ENCODE assay signal across 11 cellular contexts in genomic region chr19:16339361-16339725, GRCh38. TPM values are rescaled to one million over a fixed set of nuclear protein-coding genes. Genes with fewer than 3 reads are reported as not detected.
DNase-seq lines count a peak whose midpoint lies in the region; ATAC-seq and TF ChIP-seq lines count a peak whose summit lies in the region.
"Had no signal": no experiment of that assay in that cellular context is flagged by ENCODE, and none has a peak within 500 bp of the region (broad histone marks: within the 10 kb centered on the region; RNA-seq: fewer than 3 reads in every experiment).

No MANE protein-coding gene starts in this region.

- no peak overlapping the region for H3K4me3 ChIP-seq in Panc1 (ENCODE audit: low read depth in 2 of 2, low read length in 2 of 2)
- H3K4me3 ChIP-seq in fibroblast of lung (replicated peaks in 1 of 4; ENCODE audit: control extremely low read depth in 1 of 4, insufficient read depth in 1 of 4, low read depth in 3 of 4, low read length in 4 of 4): no peak overlapping the region
- H3K4me3 ChIP-seq in testis: no peak overlapping the region
- H3K4me3 ChIP-seq: MG63 had no signal

- TF ChIP-seq POLR2A in testis (IDR thresholded peaks at IDR 0.05): no peak

- H3K27ac Mint-ChIP-seq in activated naive CD4-positive, alpha-beta T cell treated with anti-CD3 and anti-CD28 coated beads, Interleukin-2, amount 50 U/mL, for 24 hours: peak overlapping the region; percentile 84
- H3K27ac Mint-ChIP-seq in stimulated activated effector memory CD8-positive, alpha-beta T cell treated with anti-CD3 and anti-CD28 coated beads, Interleukin-12 subunit alpha, Interleukin-12 subunit beta, amount 100 ng/mL, for 72 hours: peak overlapping the region; percentile 79

- H3K27me3 ChIP-seq in Panc1 (ENCODE audit: control insufficient read depth, insufficient read depth, low read length) (no peaks in the 10 kb centered on the region), fibroblast of lung (ENCODE audit: control insufficient read depth, insufficient read depth, low read length) (no peaks in the 10 kb centered on the region), testis (no peaks in the 10 kb centered on the region)
- H3K27me3 ChIP-seq: MG63 had no signal

- intact Hi-C loops in Panc1 (cut with micrococcal nuclease; ENCODE audit: unreplicated experiment) (no loop called here), testis (cut with DNase I; ENCODE audit: low total_unique reads) (no loop called here)

- DNase-seq in activated naive CD4-positive, alpha-beta T cell treated with Interleukin-2 at 50 U/mL for 16 hours: no peak
- DNase-seq in Panc1 (ENCODE audit: low read depth, low spot score) (no peak), fibroblast of lung (ENCODE audit: low read depth in 2 of 2) (no peak), testis (no peak), GM20000 (ENCODE audit: low spot score) (no peak)
- DNase-seq in stimulated activated effector memory CD8-positive, alpha-beta T cell treated with anti-CD3 and anti-CD28 coated beads, Interleukin-12 subunit alpha, Interleukin-12 subunit beta, amount 100 ng/mL, for 72 hours (ENCODE audit: low spot score in 2 of 2): peak in 1 of 2 donors; percentile 50
- DNase-seq: cerebellar nuclear complex, NCI-H526 had no signal

- H3K4me2 ChIP-seq in fibroblast of lung (ENCODE audit: extremely low read depth, insufficient read depth, low read length): peak overlapping the region; percentile 79

- POLR2A ChIA-PET in Panc1 (lab: Charles Lee): interaction anchor here (0.6 kb wide), 1 partner anchor 195 kb away, joined by 5 read pairs; no protein-coding TSS in a partner anchor

- H3K27ac ChIP-seq in Panc1 (ENCODE audit: low read length) (peak overlapping the region; percentile 54), fibroblast of lung (ENCODE audit: insufficient read depth, low read length) (peak overlapping the region; percentile 86), testis (peak overlapping the region in 1 of 2 donors; percentile 37)

- peak overlapping the region; percentile 27 for H2AFZ ChIP-seq in fibroblast of lung (ENCODE audit: low read length)

- no peaks in the 10 kb centered on the region for H3K27me3 Mint-ChIP-seq in activated naive CD4-positive, alpha-beta T cell treated with anti-CD3 and anti-CD28 coated beads, Interleukin-2, amount 50 U/mL, for 24 hours

- H3K36me3 Mint-ChIP-seq in activated naive CD4-positive, alpha-beta T cell treated with anti-CD3 and anti-CD28 coated beads, Interleukin-2, amount 50 U/mL, for 24 hours: no peaks in the 10 kb centered on the region
- H3K36me3 Mint-ChIP-seq in stimulated activated effector memory CD8-positive, alpha-beta T cell treated with anti-CD3 and anti-CD28 coated beads, Interleukin-12 subunit alpha, Interleukin-12 subunit beta, amount 100 ng/mL, for 72 hours: peaks cover 9% of the 10 kb centered on the region

- H3K4me1 ChIP-seq in Panc1 (ENCODE audit: control insufficient read depth, insufficient read depth, low read length): peaks cover 16% of the 10 kb centered on the region
- H3K4me1 ChIP-seq in fibroblast of lung (ENCODE audit: control insufficient read depth, extremely low read depth, insufficient read depth, low read length): peaks cover 18% of the 10 kb centered on the region
- peaks cover 21% of the 10 kb centered on the region for H3K4me1 ChIP-seq in testis

- no peaks in the 10 kb centered on the region for H3K9me3 Mint-ChIP-seq in activated naive CD4-positive, alpha-beta T cell treated with anti-CD3 and anti-CD28 coated beads, Interleukin-2, amount 50 U/mL, for 24 hours
- no peaks in the 10 kb centered on the region for H3K9me3 Mint-ChIP-seq in stimulated activated effector memory CD8-positive, alpha-beta T cell treated with anti-CD3 and anti-CD28 coated beads, Interleukin-12 subunit alpha, Interleukin-12 subunit beta, amount 100 ng/mL, for 72 hours

- 88 to 89% methylated on average over 6 of the region's 6 CpGs for WGBS in testis, 2 donors

- H3K4me1 Mint-ChIP-seq in activated naive CD4-positive, alpha-beta T cell treated with anti-CD3 and anti-CD28 coated beads, Interleukin-2, amount 50 U/mL, for 24 hours: peaks cover 68% of the 10 kb centered on the region
- peaks cover 63% of the 10 kb centered on the region for H3K4me1 Mint-ChIP-seq in stimulated activated effector memory CD8-positive, alpha-beta T cell treated with anti-CD3 and anti-CD28 coated beads, Interleukin-12 subunit alpha, Interleukin-12 subunit beta, amount 100 ng/mL, for 72 hours

- in situ Hi-C loops in Panc1 (cut with HindIII; ENCODE audit: low pct_unique_long_range_greater_than_20kb, low sequenced_read_pairs): no loop called here

- no peaks in the 10 kb centered on the region for H3K9me3 ChIP-seq in Panc1 (ENCODE audit: control insufficient read depth, insufficient read depth, low read depth, low read length)
- no peaks in the 10 kb centered on the region for H3K9me3 ChIP-seq in fibroblast of lung (ENCODE audit: control insufficient read depth, insufficient read depth, low read depth, low read length)
- no peaks in the 10 kb centered on the region for H3K9me3 ChIP-seq in testis
- H3K9me3 ChIP-seq: MG63 had no signal

- H3K9ac ChIP-seq in fibroblast of lung (ENCODE audit: insufficient read depth, low read length): no peak overlapping the region

- ATAC-seq in Panc1: no peak
- peak; percentile 1 for ATAC-seq in stimulated activated effector memory CD8-positive, alpha-beta T cell treated with anti-CD3 and anti-CD28 coated beads, Interleukin-12 subunit alpha, Interleukin-12 subunit beta, amount 100 ng/mL, for 72 hours
- no peak for ATAC-seq in HG02885 (IDR thresholded peaks at IDR 0.05; ENCODE audit: poor library complexity, unreplicated experiment)

- no peak for TF ChIP-seq CTCF in Panc1 (IDR thresholded peaks at IDR 0.05)
- no peak for TF ChIP-seq CTCF in fibroblast of lung (conservative IDR thresholded peaks at IDR 0.05 in 1 of 2, IDR thresholded peaks at IDR 0.05 in 1 of 2; ENCODE audit: low read depth in 1 of 2, low read length in 2 of 2)
- TF ChIP-seq CTCF in testis (IDR thresholded peaks at IDR 0.05): no peak
- no peak for TF ChIP-seq CTCF in GM20000 (IDR thresholded peaks at IDR 0.05; ENCODE audit: extremely low read depth, missing control alignments)

- no TSS peak for BruUV-seq in Panc1 (replicated peaks; lab: Mats Ljungman, UMichigan)

- no peaks in the 10 kb centered on the region for H3K36me3 ChIP-seq in Panc1 (ENCODE audit: control insufficient read depth, insufficient read depth, low read length)
- H3K36me3 ChIP-seq in fibroblast of lung (ENCODE audit: control insufficient read depth, insufficient read depth, low read length): no peaks in the 10 kb centered on the region
- H3K36me3 ChIP-seq in testis (ENCODE audit: low read depth, missing control alignments): no peaks in the 10 kb centered on the region
- H3K36me3 ChIP-seq: MG63 had no signal

- H4K20me1 ChIP-seq in fibroblast of lung (ENCODE audit: control insufficient read depth, extremely low read depth, insufficient read depth, low read length): no peaks in the 10 kb centered on the region

- CTCF ChIA-PET in Panc1 (lab: Charles Lee): interaction anchor here (0.6 kb wide), 1 partner anchor 89 kb away, joined by 4 read pairs; no protein-coding TSS in a partner anchor

- no peaks in the 10 kb centered on the region for H3K79me2 ChIP-seq in fibroblast of lung (ENCODE audit: control insufficient read depth, insufficient read depth, low read length)

- H3K4me3 Mint-ChIP-seq in activated naive CD4-positive, alpha-beta T cell treated with anti-CD3 and anti-CD28 coated beads, Interleukin-2, amount 50 U/mL, for 24 hours: peak overlapping the region; percentile 81
- peak overlapping the region; percentile 63 for H3K4me3 Mint-ChIP-seq in stimulated activated effector memory CD8-positive, alpha-beta T cell treated with anti-CD3 and anti-CD28 coated beads, Interleukin-12 subunit alpha, Interleukin-12 subunit beta, amount 100 ng/mL, for 72 hours

RNA-seq across cellular contexts. Expression of gene KLF2, which starts 14.7 kb away (rescaled TPM):
- total RNA-seq in Panc1 (2021; ENCODE audit: unreplicated experiment): 3.5 TPM
- polyA plus RNA-seq in Panc1 (2012; ENCODE audit: insufficient read length): 8.4 TPM
- total RNA-seq in fibroblast of lung: 3.3 and 19.2 TPM in 2 replicates
- 6.7 and 11.5 TPM in 2 replicates for polyA plus RNA-seq in fibroblast of lung
- polyA plus RNA-seq in fibroblast of lung (2012): 27.0 and 30.4 TPM in 2 replicates
- 7.7 and 14.6 TPM in 2 replicates for polyA minus RNA-seq in fibroblast of lung (ENCODE audit: low replicate concordance)
- 10 to 100 TPM; 42.4 to 74.9 TPM for total RNA-seq in testis
- polyA plus RNA-seq in testis (ENCODE audit: insufficient read depth, low read depth, low replicate concordance): 40.2 TPM
